ENCODE assay signal across 8 cellular contexts in genomic region chr22:41557401-41558240, GRCh38. TPM values are rescaled to one million over a fixed set of nuclear protein-coding genes. Genes with fewer than 3 reads are reported as not detected.
DNase-seq lines count a peak whose midpoint lies in the region; ATAC-seq and TF ChIP-seq lines count a peak whose summit lies in the region.

No MANE protein-coding gene starts in this region.

- no peaks in the 10 kb centered on the region for H3K36me3 Mint-ChIP-seq in T-helper 17 cell (ENCODE audit: low read depth)

- no peak overlapping the region for H3K4me3 ChIP-seq in AG09309 (ENCODE audit: control insufficient read depth, low read depth, low read length)
- H3K4me3 ChIP-seq in MG63: no peak overlapping the region
- no peak overlapping the region for H3K4me3 ChIP-seq in aorta (ENCODE audit: low read length in 2 of 2)

- H3K4me1 Mint-ChIP-seq in T-helper 17 cell: peaks cover 5% of the 10 kb centered on the region

- H3K27ac ChIP-seq in aorta (ENCODE audit: low read depth in 1 of 2, low read length in 2 of 2): peak overlapping the region; percentile 45 to 50

- DNase-seq in AG09309 (ENCODE audit: low read depth) (peak; percentile 51), MG63 (peak; percentile 93), cerebellar cortex (ENCODE audit: low spot score) (peak; percentile 55), medulla oblongata (ENCODE audit: extremely low spot score) (peak; percentile 86), aorta (peak; percentile 88 to 92), GF-D8 (lab: John Stamatoyannopoulos, UW) (no peak), T-helper 17 cell (no peak)

- intact Hi-C loops in aorta (cut with DNase I): no loop called here

- WGBS in aorta, 2 donors: 25 to 32% methylated on average over 19 of the region's 19 CpGs

- H3K36me3 ChIP-seq in MG63: no peaks in the 10 kb centered on the region
- H3K36me3 ChIP-seq in aorta (ENCODE audit: control insufficient read depth in 1 of 2, insufficient read depth in 2 of 2, low read length in 1 of 2): no peaks in the 10 kb centered on the region

- H3K27ac Mint-ChIP-seq in T-helper 17 cell: no peak overlapping the region

- TF ChIP-seq CTCF in AG09309 (IDR thresholded peaks at IDR 0.05; ENCODE audit: control insufficient read depth, insufficient read depth, low read depth, low read length, missing control alignments): no peak

- H3K9me3 ChIP-seq in MG63 (no peaks in the 10 kb centered on the region), aorta (ENCODE audit: control insufficient read depth, low read length) (no peaks in the 10 kb centered on the region), T-helper 17 cell (ENCODE audit: control insufficient read depth, low read length, poor library complexity, severe bottlenecking) (no peaks in the 10 kb centered on the region)

- H3K27me3 Mint-ChIP-seq in T-helper 17 cell: peaks cover 39% of the 10 kb centered on the region

- ATAC-seq in aorta (ENCODE audit: low FRiP score) (peak; percentile 83), GM21515 (IDR thresholded peaks at IDR 0.05; ENCODE audit: unreplicated experiment) (no peak), T-helper 17 cell (no peak)

- H3K27me3 ChIP-seq in MG63 (no peaks in the 10 kb centered on the region), aorta (ENCODE audit: control insufficient read depth in 1 of 2, insufficient read depth in 2 of 2, low read length in 1 of 2) (no peaks in the 10 kb centered on the region)

- no peaks in the 10 kb centered on the region for H3K4me1 ChIP-seq in aorta (ENCODE audit: control insufficient read depth in 1 of 2, insufficient read depth in 2 of 2, low read length in 2 of 2)

- H3K4me3 Mint-ChIP-seq in T-helper 17 cell: no peak overlapping the region

RNA-seq across cellular contexts. Expression of gene CSDC2, which starts 3.2 kb away (rescaled TPM):
- total RNA-seq in MG63 (2014; rRNA removed; shearing (Covaris generic); ENCODE audit: low replicate concordance): not detected in 2 replicates
- 10 to 100 TPM; 28.2 to 76.9 TPM for total RNA-seq in aorta
- polyA plus RNA-seq in aorta: 100 to 1,000 TPM in 1 of 2 donors, 10 to 100 TPM in 1; 19.2 to 129 TPM
- not detected for total RNA-seq in T-helper 17 cell

RNA-seq across cellular contexts. Expression of gene POLR3H, which starts 13.4 kb away (rescaled TPM):
- total RNA-seq in MG63 (2014; rRNA removed; shearing (Covaris generic); ENCODE audit: low replicate concordance): 47.2 and 53.1 TPM in 2 replicates
- total RNA-seq in aorta: 10 to 100 TPM; 25.3 to 29.2 TPM
- 10 to 100 TPM in 1 of 2 donors, 1 to 10 TPM in 1; 9.4 to 21.0 TPM for polyA plus RNA-seq in aorta
- total RNA-seq in T-helper 17 cell: 10 to 100 TPM; 11.2 to 19.5 TPM

RNA-seq across cellular contexts. Expression of gene PMM1, which starts 32.0 kb away (rescaled TPM):
- 36.1 and 37.4 TPM in 2 replicates for total RNA-seq in MG63 (2014; rRNA removed; shearing (Covaris generic); ENCODE audit: low replicate concordance)
- total RNA-seq in aorta: 10 to 100 TPM; 23.8 to 25.2 TPM
- polyA plus RNA-seq in aorta: 100 to 1,000 TPM in 1 of 2 donors, 10 to 100 TPM in 1; 43.6 to 101 TPM
- 10 to 100 TPM; 23.1 to 25.3 TPM for total RNA-seq in T-helper 17 cell

Comparison
In these comparisons a context has a peak if more than half of its experiments do, and no peak if none do; other contexts are left out.
1. DNase-seq: peak in AG09309 (single experiment), MG63 (single experiment), cerebellar cortex (single experiment), medulla oblongata (single experiment) and aorta (2 of 2); none in GF-D8 (single experiment) and T-helper 17 cell (0 of 3).
2. RNA of gene CSDC2, which starts 3.2 kb away (total RNA-seq): 28.2 to 76.9 TPM in aorta; not detected in MG63 and not detected in T-helper 17 cell; every median in the first group is over 10 times any median in the second.